ENCODE assay signal across 13 cellular contexts in genomic region chr2:200968735-200969134, GRCh38. TPM values are rescaled to one million over a fixed set of nuclear protein-coding genes. Genes with fewer than 3 reads are reported as not detected.
A peak's percentile ranks its signal among the peaks of the same experiment; 100 is the strongest.
DNase-seq lines count a peak whose midpoint lies in the region; ATAC-seq, FAIRE-seq and TF ChIP-seq lines count a peak whose summit lies in the region.
"Had no signal": no experiment of that assay in that cellular context is flagged by ENCODE, and none has a peak within 500 bp of the region (broad histone marks: within the 10 kb centered on the region; RNA-seq: fewer than 3 reads in every experiment).

No MANE protein-coding gene starts in this region.

- TF ChIP-seq POLR2A in H54 (IDR thresholded peaks at IDR 0.05; ENCODE audit: low read depth, low read length), result no peak

- no peak overlapping the region for H3K4me2 ChIP-seq in neural progenitor cell

- peaks cover 2% of the 10 kb centered on the region for H3K36me3 Mint-ChIP-seq in CD4-positive, alpha-beta T cell (ENCODE audit: low read depth)
- peaks cover 1% of the 10 kb centered on the region for H3K36me3 Mint-ChIP-seq in activated T-helper 17 cell treated with anti-CD3 and anti-CD28 coated beads, Interleukin-2, amount 50 U/mL, for 72 hours (ENCODE audit: low read depth)
- no peaks in the 10 kb centered on the region for H3K36me3 Mint-ChIP-seq in neural progenitor cell

- no peak overlapping the region for H3K4me3 Mint-ChIP-seq in CD4-positive, alpha-beta T cell
- no peak overlapping the region for H3K4me3 Mint-ChIP-seq in activated T-helper 17 cell treated with anti-CD3 and anti-CD28 coated beads, Interleukin-2, amount 50 U/mL, for 72 hours
- H3K4me3 Mint-ChIP-seq in neural progenitor cell, result no peak overlapping the region

- no peak for FAIRE-seq in H54 (lab: Jason Lieb, UNC)

- H3K9me3 ChIP-seq in CD4-positive, alpha-beta T cell (ENCODE audit: control insufficient read depth, low read length), result no peaks in the 10 kb centered on the region
- H3K9me3 ChIP-seq in mucosa of rectum (ENCODE audit: control insufficient read depth in 2 of 2, low read length in 2 of 2), result no peaks in the 10 kb centered on the region
- H3K9me3 ChIP-seq in neural progenitor cell (ENCODE audit: low read depth), result no peaks in the 10 kb centered on the region
- H3K9me3 ChIP-seq: esophagus muscularis mucosa had no signal

- H3K27me3 Mint-ChIP-seq in CD4-positive, alpha-beta T cell, result no peaks in the 10 kb centered on the region
- H3K27me3 Mint-ChIP-seq in activated T-helper 17 cell treated with anti-CD3 and anti-CD28 coated beads, Interleukin-2, amount 50 U/mL, for 72 hours, result no peaks in the 10 kb centered on the region
- H3K27me3 Mint-ChIP-seq in neural progenitor cell (ENCODE audit: insufficient read depth, low read depth), result no peaks in the 10 kb centered on the region

- H4K20me1 ChIP-seq in neural progenitor cell (ENCODE audit: low read depth), result no peaks in the 10 kb centered on the region

- H3K9ac ChIP-seq in mucosa of rectum (ENCODE audit: low read depth in 1 of 2, low read length in 2 of 2) (peak overlapping the region in 1 of 2 donors; percentile 62), neural progenitor cell (no peak overlapping the region)

- intact Hi-C loops in CD4-positive, alpha-beta T cell (cut with DNase I, micrococcal nuclease), result loop anchor here (10.0 kb wide), 2 partner anchors 254 to 444 kb away; partner anchors contain the start of gene SGO2 (in 1 of the 2)

- H3K9me3 Mint-ChIP-seq in CD4-positive, alpha-beta T cell, result no peaks in the 10 kb centered on the region
- H3K9me3 Mint-ChIP-seq in activated T-helper 17 cell treated with anti-CD3 and anti-CD28 coated beads, Interleukin-2, amount 50 U/mL, for 72 hours, result no peaks in the 10 kb centered on the region
- H3K9me3 Mint-ChIP-seq in neural progenitor cell, result no peaks in the 10 kb centered on the region

- CTCF ChIA-PET in CD4-positive, alpha-beta T cell (lab: Charles Lee), result interaction anchor here (1.6 kb wide), 1 partner anchor 8 kb away, joined by 3 read pairs; no protein-coding TSS in a partner anchor

- H3K4me3 ChIP-seq in GM12865 (ENCODE audit: low read depth, low read length) (no peak overlapping the region), mucosa of rectum (ENCODE audit: low read length in 2 of 2) (no peak overlapping the region), neural progenitor cell (no peak overlapping the region)
- H3K4me3 ChIP-seq: esophagus muscularis mucosa had no signal

- H3K27ac ChIP-seq in CD4-positive, alpha-beta T cell (ENCODE audit: low read depth, low read length), result no peak overlapping the region
- H3K27ac ChIP-seq in mucosa of rectum (ENCODE audit: low read depth in 2 of 2, low read length in 2 of 2), result peak overlapping the region; percentile 86 to 93
- H3K27ac ChIP-seq in neural progenitor cell, result no peak overlapping the region
- H3K27ac ChIP-seq: esophagus muscularis mucosa had no signal

- H3K79me2 ChIP-seq in neural progenitor cell (ENCODE audit: low read depth), result peaks cover 26% of the 10 kb centered on the region

- no peak for TF ChIP-seq CTCF in CD4-positive, alpha-beta T cell (IDR thresholded peaks at IDR 0.05)
- peak; percentile 5 for TF ChIP-seq CTCF in GM12865 (IDR thresholded peaks at IDR 0.05; ENCODE audit: insufficient read depth, low read depth, low read length, missing control alignments)
- no peak for TF ChIP-seq CTCF in neural progenitor cell (IDR thresholded peaks at IDR 0.05)

- peak overlapping the region; percentile 26 for H3K27ac Mint-ChIP-seq in CD4-positive, alpha-beta T cell
- H3K27ac Mint-ChIP-seq in activated T-helper 17 cell treated with anti-CD3 and anti-CD28 coated beads, Interleukin-2, amount 50 U/mL, for 72 hours, result peak overlapping the region; percentile 51
- no peak overlapping the region for H3K27ac Mint-ChIP-seq in neural progenitor cell

- no peak overlapping the region for H2AFZ ChIP-seq in neural progenitor cell (replicated peaks)

- POLR2A ChIA-PET in CD4-positive, alpha-beta T cell (lab: Charles Lee), result interaction anchor here (0.6 kb wide), 1 partner anchor 64 kb away, joined by 6 read pairs; no protein-coding TSS in a partner anchor

- peaks cover 38% of the 10 kb centered on the region for H3K4me1 Mint-ChIP-seq in CD4-positive, alpha-beta T cell (ENCODE audit: low read depth)
- H3K4me1 Mint-ChIP-seq in activated T-helper 17 cell treated with anti-CD3 and anti-CD28 coated beads, Interleukin-2, amount 50 U/mL, for 72 hours, result peaks cover 31% of the 10 kb centered on the region
- peaks cover 15% of the 10 kb centered on the region for H3K4me1 Mint-ChIP-seq in neural progenitor cell

- H3K36me3 ChIP-seq in mucosa of rectum (ENCODE audit: control insufficient read depth in 2 of 2, insufficient read depth in 2 of 2, low read length in 2 of 2) (no peaks in the 10 kb centered on the region), neural progenitor cell (no peaks in the 10 kb centered on the region)
- H3K36me3 ChIP-seq: esophagus muscularis mucosa had no signal

- no peak for ATAC-seq in CD4-positive, alpha-beta T cell (ENCODE audit: poor library complexity)
- no peak for ATAC-seq in activated T-helper 17 cell treated with anti-CD3 and anti-CD28 coated beads, Interleukin-2, amount 50 U/mL, for 72 hours (replicated peaks)
- ATAC-seq: right cardiac atrium had no signal

- H3K27me3 ChIP-seq in CD4-positive, alpha-beta T cell (ENCODE audit: control insufficient read depth, insufficient read depth, low read length), result no peaks in the 10 kb centered on the region
- H3K27me3 ChIP-seq in mucosa of rectum (ENCODE audit: control insufficient read depth in 2 of 2, insufficient read depth in 2 of 2, low read length in 2 of 2) (no peaks in the 10 kb centered on the region), neural progenitor cell (no peaks in the 10 kb centered on the region)
- H3K27me3 ChIP-seq: esophagus muscularis mucosa had no signal

- no peak for DNase-seq in CD4-positive, alpha-beta T cell
- DNase-seq in GM12865 (ENCODE audit: low read depth) (no peak), OCI-M2 (lab: John Stamatoyannopoulos, UW; ENCODE audit: unreplicated experiment) (no peak), H54 (ENCODE audit: insufficient read length, low spot score) (no peak), neural progenitor cell (ENCODE audit: low spot score) (no peak)
- no peak for DNase-seq in stimulated activated CD4-positive, alpha-beta T cell treated with anti-CD3 and anti-CD28 coated beads, Interleukin-4, amount 100 ng/mL, for 1 hour
- DNase-seq: MM.1S, NCI-H345, right cardiac atrium, T1000 had no signal

- peaks cover 0 to 33% of the 10 kb centered on the region in 2 donors for H3K4me1 ChIP-seq in mucosa of rectum (ENCODE audit: control insufficient read depth in 2 of 2, insufficient read depth in 2 of 2, low read length in 2 of 2)
- H3K4me1 ChIP-seq in neural progenitor cell, result peaks cover 12% of the 10 kb centered on the region

- peaks cover 12% of the 10 kb centered on the region for H3F3A ChIP-seq in neural progenitor cell (ENCODE audit: low read depth)

RNA-seq across cellular contexts. Expression of gene ORC2, which starts 5.3 kb away (rescaled TPM):
- total RNA-seq in CD4-positive, alpha-beta T cell, result 10 to 100 TPM; 25.0 to 26.6 TPM
- 10 to 100 TPM; 58.4 to 59.3 TPM for total RNA-seq in activated T-helper 17 cell treated with anti-CD3 and anti-CD28 coated beads, Interleukin-2, amount 50 U/mL, for 72 hours
- total RNA-seq in neural progenitor cell (ENCODE audit: low replicate concordance), result 48.1 and 75.4 TPM in 2 replicates

Comparison
In these comparisons a context has a peak if more than half of its experiments do, and no peak if none do; other contexts are left out.
1. H3K27ac ChIP-seq: peak in mucosa of rectum (2 of 2); none in CD4-positive, alpha-beta T cell (single experiment) and neural progenitor cell (single experiment).